In the genomic region with DNA sequence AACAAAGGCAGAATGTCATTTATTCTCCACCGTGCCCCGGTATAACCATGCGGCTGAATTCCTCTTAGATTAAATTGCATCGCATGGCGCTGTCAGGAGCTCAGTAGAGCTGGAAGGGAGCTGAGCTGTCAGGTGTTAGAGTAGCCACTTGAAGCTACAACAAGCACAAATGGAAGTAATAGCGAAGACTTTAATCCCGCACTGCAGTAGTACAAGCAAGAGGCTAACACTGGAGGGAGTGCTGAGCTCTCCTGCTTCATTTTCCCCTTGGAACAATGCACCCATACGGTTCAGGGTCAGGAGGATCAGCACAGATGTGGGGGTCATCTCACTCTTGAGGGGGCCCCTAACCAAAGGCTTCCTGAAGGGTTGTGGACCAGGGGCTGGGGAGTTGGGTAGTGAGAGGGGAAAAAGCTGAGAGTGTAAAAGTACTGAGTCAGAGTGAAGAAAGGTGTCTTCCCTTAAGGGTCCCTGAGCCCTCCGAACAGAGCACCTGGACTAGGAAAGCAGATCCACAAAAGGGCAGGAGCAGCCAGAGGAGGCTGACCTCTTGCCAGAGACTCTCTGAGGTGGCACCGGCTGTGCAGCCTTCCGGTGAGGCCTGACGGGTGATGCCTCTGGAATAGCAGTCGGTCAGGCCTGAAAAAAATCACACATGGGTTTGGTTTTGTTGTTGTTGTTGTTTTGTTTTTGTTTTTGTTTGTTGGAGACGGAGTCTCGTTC, we compare ENCODE assay signal across 19 cellular contexts. TPM values are rescaled to one million over a fixed set of nuclear protein-coding genes. Genes with fewer than 3 reads are reported as not detected.
A peak's percentile ranks its signal among the peaks of the same experiment; 100 is the strongest.
DNase-seq lines count a peak whose midpoint lies in the region; ATAC-seq, FAIRE-seq and TF ChIP-seq lines count a peak whose summit lies in the region.
"Had no signal": no experiment of that assay in that cellular context is flagged by ENCODE, and none has a peak within 500 bp of the region (broad histone marks: within the 10 kb centered on the region; RNA-seq: fewer than 3 reads in every experiment).

No MANE protein-coding gene starts in this region.

- no peak for TF ChIP-seq POLR2A in H1 (IDR thresholded peaks at IDR 0.05; ENCODE audit: control extremely low read depth in 1 of 2, low read depth in 2 of 2, low read length in 2 of 2)
- TF ChIP-seq POLR2A in adrenal gland (IDR thresholded peaks at IDR 0.05), result no peak

- peak; percentile 97 for FAIRE-seq in H1 (lab: Jason Lieb, UNC)
- FAIRE-seq: GM18507 had no signal

- 81% methylated on average over 15 of the region's 15 CpGs for WGBS in HUES64
- 68% methylated on average over 15 of the region's 15 CpGs; no CpG with 5 or more reads in 1 of the 2 experiments for WGBS in H1 (ENCODE audit: extremely low coverage in 1 of 2, insufficient coverage in 1 of 2, insufficient read length in 1 of 2, insufficient replicate concordance in 2 of 2, low coverage in 1 of 2, low lambda C conversion rate in 2 of 2, missing lambda C conversion rate in 1 of 2), 2 experiments
- 77 to 84% (median 79%) methylated on average over 15 of the region's 15 CpGs for WGBS in adrenal gland, 4 donors

- H3K14ac ChIP-seq in H1 (ENCODE audit: insufficient read length), result no peak overlapping the region

- H2BK15ac ChIP-seq in H1 (ENCODE audit: low read length), result no peak overlapping the region

- H2BK20ac ChIP-seq in H1 (ENCODE audit: low read length), result no peak overlapping the region

- H4K8ac ChIP-seq in H1 (ENCODE audit: extremely low read depth, insufficient read depth, low read length), result no peak overlapping the region

- no peak for DNase-seq in AG09309 (ENCODE audit: low read depth)
- DNase-seq in H1 (ENCODE audit: low read depth in 1 of 2, low spot score in 2 of 2), result no peak
- no peak for DNase-seq in left lung
- no peak for DNase-seq in SW 1271 (lab: John Stamatoyannopoulos, UW)
- DNase-seq in activated effector memory CD4-positive, alpha-beta T cell treated with Interleukin-2 at 50 U/mL for 16 hours, result no peak
- DNase-seq in adrenal gland, result no peak
- no peak for DNase-seq in GM13977 (ENCODE audit: low spot score)
- DNase-seq: activated B cell treated with CpG ODN at 0.5 μM for 24 hours; activated CD8-positive, alpha-beta memory T cell treated with anti-CD3 and anti-CD28 coated beads for 24 hours; Calu3; cortex of kidney; erythroblast; NCI-H1417 treated with DMSO at 0.1 percent for 48 hours; PC-3; stimulated activated naive CD4-positive, alpha-beta T cell treated with Interleukin-2 at 50 U/mL for 16 hours had no signal

- no peak overlapping the region for H3K56ac ChIP-seq in H1 (replicated peaks; ENCODE audit: insufficient read length, low read depth, low read length)

- TF ChIP-seq EP300 in H1 (IDR thresholded peaks at IDR 0.05; ENCODE audit: borderline replicate concordance in 1 of 2, low read depth in 2 of 2, low read length in 2 of 2), result no peak

- H3K9me3 ChIP-seq in HUES64 (ENCODE audit: insufficient read depth, low read depth, low read length) (no peaks in the 10 kb centered on the region), H1 (ENCODE audit: insufficient read depth in 2 of 2, low read depth in 1 of 2, low read length in 1 of 2) (no peaks in the 10 kb centered on the region), left lung (no peaks in the 10 kb centered on the region), adrenal gland (replicated peaks in 1 of 3) (no peaks in the 10 kb centered on the region)

- H2BK12ac ChIP-seq in H1 (ENCODE audit: low read depth, low read length), result no peak overlapping the region

- H3K23ac ChIP-seq in H1 (ENCODE audit: insufficient read length), result no peak overlapping the region

- H3K4ac ChIP-seq in H1 (replicated peaks; ENCODE audit: insufficient read length, low read depth, low read length), result no peak overlapping the region

- H2BK120ac ChIP-seq in H1 (replicated peaks; ENCODE audit: low read depth, low read length), result no peak overlapping the region

- H3K79me1 ChIP-seq in H1 (ENCODE audit: low read depth, low read length), result no peaks in the 10 kb centered on the region

- H3K27me3 ChIP-seq in HUES64 (ENCODE audit: insufficient read depth, low read length) (no peaks in the 10 kb centered on the region), H1 (replicated peaks in 1 of 4; ENCODE audit: control insufficient read depth in 3 of 4, extremely low read depth in 1 of 4, insufficient read depth in 3 of 4, low read length in 3 of 4) (no peaks in the 10 kb centered on the region), left lung (no peaks in the 10 kb centered on the region), adrenal gland (no peaks in the 10 kb centered on the region)

- no peak overlapping the region for H3K4me2 ChIP-seq in H1 (ENCODE audit: insufficient read depth in 1 of 2, low read depth in 2 of 2, low read length in 2 of 2)
- H3K4me2 ChIP-seq: KMS-11 had no signal

- H3K4me1 ChIP-seq in HUES64 (ENCODE audit: insufficient read depth, low read length) (peaks cover 12% of the 10 kb centered on the region; the same call in 1 of the 2 replicates), H1 (replicated peaks in 1 of 4; ENCODE audit: control insufficient read depth in 3 of 4, insufficient read depth in 4 of 4, low read length in 3 of 4) (peaks cover 0 to 6% (median 4%) of the 10 kb centered on the region in 4 experiments; a peak in 3 of 7 replicates), left lung (peaks cover 0 to 5% of the 10 kb centered on the region in 2 donors), adrenal gland (replicated peaks in 1 of 2) (no peaks in the 10 kb centered on the region)

- no peak overlapping the region for H4K91ac ChIP-seq in H1 (replicated peaks; ENCODE audit: insufficient read length, low read length)

- H4K5ac ChIP-seq in H1 (ENCODE audit: insufficient read length, low read depth, low read length), result no peak overlapping the region

- no peak overlapping the region for H3K4me3 ChIP-seq in AG09309 (ENCODE audit: control insufficient read depth, low read depth, low read length)
- no peak overlapping the region for H3K4me3 ChIP-seq in HUES64 (ENCODE audit: low read length)
- no peak overlapping the region for H3K4me3 ChIP-seq in H1 (ENCODE audit: extremely low read depth in 1 of 4, insufficient read depth in 2 of 4, low read depth in 3 of 4, low read length in 4 of 4)
- no peak overlapping the region for H3K4me3 ChIP-seq in left lung
- no peak overlapping the region for H3K4me3 ChIP-seq in adrenal gland

- ATAC-seq in left lung, result peak; percentile 96
- ATAC-seq: PC-3 had no signal

- H2BK5ac ChIP-seq in H1 (ENCODE audit: low read depth, low read length), result no peak overlapping the region

- peak overlapping the region; percentile 20; the same call in 1 of the 2 replicates for H3K18ac ChIP-seq in H1 (ENCODE audit: extremely low read depth, low read length)

- H3K9ac ChIP-seq in HUES64 (ENCODE audit: low read depth, low read length), result 0 out of 2 replicates have a peak overlapping the region, but pooled peaks have one; percentile 38
- H3K9ac ChIP-seq in H1 (replicated peaks in 1 of 4; ENCODE audit: extremely low read depth in 1 of 4, low read depth in 3 of 4, low read length in 3 of 4), result no peak overlapping the region
- H3K9ac ChIP-seq: KMS-11 had no signal

- in situ Hi-C loops in GM13977 (cut with MboI; ENCODE audit: low pct_unique_long_range_greater_than_20kb, low sequenced_read_pairs, unreplicated experiment), result no loop called here

- POLR2A ChIA-PET in H1 (lab: Charles Lee; ENCODE audit: partially characterized antibody), result interaction anchor here (1.1 kb wide), 1 partner anchor 24 kb away, joined by 3 read pairs; no protein-coding TSS in a partner anchor

- no peaks in the 10 kb centered on the region for H4K20me1 ChIP-seq in H1 (replicated peaks in 1 of 2; ENCODE audit: control insufficient read depth in 1 of 2, insufficient read depth in 2 of 2, low read length in 2 of 2)

- TF ChIP-seq CTCF in AG09309 (IDR thresholded peaks at IDR 0.05; ENCODE audit: control insufficient read depth, insufficient read depth, low read depth, low read length, missing control alignments) (peak; percentile 14), H1 (IDR thresholded peaks at IDR 0.05; ENCODE audit: control extremely low read depth in 1 of 3, insufficient read depth in 1 of 3, low read depth in 1 of 3, low read length in 3 of 3) (peak; percentile 34 to 73 (median 50)), left lung (IDR thresholded peaks at IDR 0.05) (no peak), adrenal gland (IDR thresholded peaks at IDR 0.05) (no peak), GM13977 (IDR thresholded peaks at IDR 0.05; ENCODE audit: extremely low read depth, insufficient read depth, missing control alignments) (no peak)

- intact Hi-C loops in left lung (cut with DNase I) (no loop called here), adrenal gland (cut with DNase I) (no loop called here)

- H2AK5ac ChIP-seq in H1 (ENCODE audit: low read depth, low read length), result no peak overlapping the region

- H3K27ac ChIP-seq in HUES64 (ENCODE audit: low read depth, low read length) (no peak overlapping the region), H1 (ENCODE audit: low read depth, low read length) (no peak overlapping the region), left lung (no peak overlapping the region), adrenal gland (no peak overlapping the region)
- H3K27ac ChIP-seq: HL-60, KMS-11 had no signal

- H2AFZ ChIP-seq in H1 (ENCODE audit: low read length), result peak overlapping the region; percentile 54

- CTCF ChIA-PET in H1 (lab: Charles Lee; ENCODE audit: partially characterized antibody), result interaction anchor here (0.6 to 2.9 kb wide), 30 partner anchors 10 to 444 kb away, joined by 3 to 18 read pairs (median 4); a partner anchor contains a TSS

- no peaks in the 10 kb centered on the region for H3K23me2 ChIP-seq in H1 (ENCODE audit: low read depth, low read length)

- H3K36me3 ChIP-seq in HUES64 (ENCODE audit: insufficient read depth, low read length) (no peaks in the 10 kb centered on the region), H1 (ENCODE audit: control insufficient read depth in 2 of 4, insufficient read depth in 4 of 4, low read length in 3 of 4) (no peaks in the 10 kb centered on the region), left lung (no peaks in the 10 kb centered on the region), adrenal gland (replicated peaks in 1 of 2) (no peaks in the 10 kb centered on the region)

- TF ChIP-seq RAD21 in H1 (IDR thresholded peaks at IDR 0.05 in 1 of 2, conservative IDR thresholded peaks at IDR 0.05 in 1 of 2; ENCODE audit: low read depth in 2 of 2, low read length in 2 of 2), result peak; percentile 73 to 82

- H3K79me2 ChIP-seq in H1 (ENCODE audit: control insufficient read depth in 1 of 2, insufficient read depth in 2 of 2, low read length in 2 of 2), result no peaks in the 10 kb centered on the region

RNA-seq across cellular contexts. Expression of a gene that starts 36.0 kb away (rescaled TPM):
- polyA plus RNA-seq in HUES64 (2013, experiment 1 of 2), result 14.3 TPM
- polyA plus RNA-seq in HUES64 (2013, experiment 2 of 2), result 15.8 TPM
- 29.5 and 30.6 TPM in 2 replicates for total RNA-seq in H1 (2021; fragmentation: NEBNext Ultra II Directional; extraction: Animal tissue kit (Norgen Biotek cat#: 25700))
- polyA plus RNA-seq in H1 (2011; rRNA removed) (7.3 and 8.6 TPM in 2 replicates), adrenal gland (10 to 100 TPM in 2 of 3 donors, 1 to 10 TPM in 1; 9.6 to 23.3 (median 14.6) TPM)
- 10.4 TPM for polyA plus RNA-seq in H1 (2011; cell fraction: cytosol; rRNA removed)
- 6.0 TPM for polyA plus RNA-seq in H1 (2011; cell fraction: nucleus; rRNA removed)
- polyA plus RNA-seq in H1 (2012, experiment 1 of 2), result 12.7 to 16.0 TPM (median 15.1 TPM) in 4 replicates
- 1.9 TPM for polyA plus RNA-seq in H1 (2012, experiment 2 of 2)
- 18.1 TPM for polyA plus RNA-seq in H1 (2013, experiment 1 of 2)
- 16.8 TPM for polyA plus RNA-seq in H1 (2013, experiment 2 of 2)
- 10.1 and 14.5 TPM in 2 replicates for polyA minus RNA-seq in H1 (2011; rRNA and poly(A)+ RNA removed)
- polyA minus RNA-seq in H1 (2011; cell fraction: cytosol; rRNA and poly(A)+ RNA removed), result 9.8 TPM
- 21.6 TPM for polyA minus RNA-seq in H1 (2011; cell fraction: nucleus; rRNA and poly(A)+ RNA removed)
- total RNA-seq in left lung (10 to 100 TPM; 17.6 to 18.1 TPM), adrenal gland (10 to 100 TPM; 13.2 to 33.5 (median 22.4) TPM)

Comparison
In these comparisons a context has a peak if more than half of its experiments do, and no peak if none do; other contexts are left out.
1. CTCF ChIP-seq: peak in AG09309 (single experiment) and H1 (3 of 3); none in left lung (0 of 2), adrenal gland (0 of 6) and GM13977 (single experiment).